ENCODE assay signal across 26 cellular contexts in genomic region chr1:67931198-67931597, GRCh38.
"Had no signal": no experiment of that assay in that cellular context is flagged by ENCODE, and none has a peak within 500 bp of the region (broad histone marks: within the 10 kb centered on the region; RNA-seq: fewer than 3 reads in every experiment).

No MANE protein-coding gene starts in this region.

- H3K36me3 ChIP-seq: colonic mucosa, esophagus squamous epithelium, gastrocnemius medialis, heart right ventricle, left lung, lower lobe of right lung had no signal

- H3K4me1 ChIP-seq: colonic mucosa, esophagus squamous epithelium, gastrocnemius medialis, heart right ventricle, lower lobe of right lung had no signal

- H3K27ac ChIP-seq: colonic mucosa, epithelial cell of prostate, esophagus squamous epithelium, gastrocnemius medialis, heart right ventricle, left lung, lower lobe of right lung had no signal

- DNase-seq: colonic mucosa; cortex of kidney; effector CD8-positive, alpha-beta T cell; effector memory CD8-positive, alpha-beta T cell; endodermal cell; erythroblast; esophagus squamous epithelium; foreskin fibroblast; foreskin melanocyte; gastrocnemius medialis; glutamatergic neuron; head of caudate nucleus; heart right ventricle; hippocampal formation; left cardiac atrium; left lung; left ventricle myocardium superior; lower lobe of right lung; mesenchymal stem cell; mucosa of descending colon; naive B cell had no signal

- ATAC-seq: effector memory CD8-positive, alpha-beta T cell; esophagus mucosa; gastrocnemius medialis; heart right ventricle; left cardiac atrium; left lung; left ventricle myocardium superior; lower lobe of right lung; mucosa of descending colon had no signal

- FAIRE-seq: endometrium, islet of Langerhans, keratinocyte had no signal

- H3K4me3 ChIP-seq: colonic mucosa, esophagus squamous epithelium, gastrocnemius medialis, heart right ventricle, left lung, lower lobe of right lung, mucosa of descending colon had no signal

- H3K9me3 ChIP-seq: colonic mucosa, esophagus squamous epithelium, gastrocnemius medialis, heart right ventricle, left lung, lower lobe of right lung, mucosa of descending colon had no signal

- H3K27me3 ChIP-seq: colonic mucosa, gastrocnemius medialis, heart right ventricle, left lung had no signal
